Comparison of ENCODE assay signal across 10 cellular contexts in the genomic region with DNA sequence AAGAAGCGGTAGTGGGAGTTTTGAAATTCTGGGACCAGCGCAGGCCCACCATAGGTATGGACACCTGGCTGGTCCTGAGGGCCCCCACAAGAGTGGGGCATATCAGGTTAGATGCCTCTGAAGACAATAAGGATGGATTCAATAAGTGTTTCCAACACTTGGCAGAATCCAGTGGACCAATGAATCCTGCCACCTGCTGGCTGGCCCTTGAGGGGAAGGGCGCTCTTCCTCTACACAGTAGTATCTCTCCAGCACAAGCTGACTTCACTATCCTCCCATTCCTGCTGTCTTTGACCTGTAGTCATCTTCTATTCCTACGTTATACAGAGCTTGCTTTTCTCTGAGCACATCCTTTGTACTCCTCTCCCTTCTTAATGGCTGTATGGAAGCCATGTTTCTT.
DNase-seq lines count a peak whose midpoint lies in the region; ATAC-seq and TF ChIP-seq lines count a peak whose summit lies in the region.
"Had no signal": no experiment of that assay in that cellular context is flagged by ENCODE, and none has a peak within 500 bp of the region (broad histone marks: within the 10 kb centered on the region; RNA-seq: fewer than 3 reads in every experiment).

No MANE protein-coding gene starts in this region.

- H3K36me3 ChIP-seq in cardiac muscle cell (no peaks in the 10 kb centered on the region), right atrium auricular region (no peaks in the 10 kb centered on the region), hepatocyte (replicated peaks; ENCODE audit: insufficient read depth, low read depth) (no peaks in the 10 kb centered on the region)
- H3K36me3 ChIP-seq: thoracic aorta had no signal

- H3K4me2 ChIP-seq in hepatocyte = no peak overlapping the region

- H3K27ac ChIP-seq in cardiac muscle cell (no peak overlapping the region), right atrium auricular region (no peak overlapping the region), VCaP (no peak overlapping the region), hepatocyte (no peak overlapping the region)
- H3K27ac ChIP-seq: thoracic aorta had no signal

- H4K20me1 ChIP-seq in hepatocyte (ENCODE audit: insufficient read depth, poor library complexity, severe bottlenecking) = no peaks in the 10 kb centered on the region

- H3K9me2 ChIP-seq in hepatocyte (replicated peaks; ENCODE audit: insufficient read depth) = no peaks in the 10 kb centered on the region

- ATAC-seq in HG03175 (IDR thresholded peaks at IDR 0.05; ENCODE audit: unreplicated experiment) = no peak

- peak; percentile 73 for TF ChIP-seq CTCF in cardiac muscle cell (IDR thresholded peaks at IDR 0.05; ENCODE audit: low read depth, low read length)
- peak in 1 of 2 donors; percentile 57 for TF ChIP-seq CTCF in right atrium auricular region (IDR thresholded peaks at IDR 0.05)
- peak; percentile 63 for TF ChIP-seq CTCF in VCaP (conservative IDR thresholded peaks at IDR 0.05)
- TF ChIP-seq CTCF in hepatocyte (IDR thresholded peaks at IDR 0.05; ENCODE audit: poor library complexity) = peak; percentile 44

- no peak overlapping the region for H2AFZ ChIP-seq in hepatocyte

- DNase-seq in cardiac muscle cell (ENCODE audit: low read depth in 1 of 2, low spot score in 1 of 2) (peak; percentile 47 to 63), right atrium auricular region (ENCODE audit: low spot score) (no peak), hepatocyte (ENCODE audit: low spot score) (peak; percentile 38), RPMI8226 (no peak)
- DNase-seq in stimulated activated CD4-positive, alpha-beta T cell treated with anti-CD3 and anti-CD28 coated beads, Interleukin-15, amount 100 ng/mL, for 24 hours = no peak
- no peak for DNase-seq in activated CD8-positive, alpha-beta memory T cell treated with anti-CD3 and anti-CD28 coated beads for 24 hours
- DNase-seq: DMS153 had no signal

- H3K4me1 ChIP-seq in cardiac muscle cell (ENCODE audit: low read depth) (no peaks in the 10 kb centered on the region), right atrium auricular region (no peaks in the 10 kb centered on the region), hepatocyte (ENCODE audit: insufficient read depth) (no peaks in the 10 kb centered on the region)

- peaks cover 75% of the 10 kb centered on the region for H3K27me3 ChIP-seq in cardiac muscle cell
- no peaks in the 10 kb centered on the region for H3K27me3 ChIP-seq in right atrium auricular region
- H3K27me3 ChIP-seq in hepatocyte = no peaks in the 10 kb centered on the region

- H3K9me3 ChIP-seq in cardiac muscle cell (ENCODE audit: low read depth) (no peaks in the 10 kb centered on the region), right atrium auricular region (no peaks in the 10 kb centered on the region), hepatocyte (ENCODE audit: low read depth) (no peaks in the 10 kb centered on the region)
- H3K9me3 ChIP-seq: thoracic aorta had no signal

- H3K4me3 ChIP-seq in cardiac muscle cell (no peak overlapping the region), right atrium auricular region (no peak overlapping the region), hepatocyte (no peak overlapping the region)
- H3K4me3 ChIP-seq: thoracic aorta had no signal

- WGBS in hepatocyte (ENCODE audit: low lambda C conversion rate, missing lambda C conversion rate) = 89% methylated on average over 4 of the region's 4 CpGs

- H3K79me2 ChIP-seq in hepatocyte = no peaks in the 10 kb centered on the region

Comparison
In these comparisons a context has a peak if more than half of its experiments do, and no peak if none do; other contexts are left out.
1. DNase-seq: peak in cardiac muscle cell (2 of 2) and hepatocyte (single experiment); none in right atrium auricular region (single experiment), stimulated activated CD4-positive, alpha-beta T cell treated with anti-CD3 and anti-CD28 coated beads, Interleukin-15, amount 100 ng/mL, for 24 hours (single experiment), RPMI8226 (single experiment) and activated CD8-positive, alpha-beta memory T cell treated with anti-CD3 and anti-CD28 coated beads for 24 hours (single experiment).